27 cellular contexts compared by ENCODE assay signal in genomic region chr19:30097746-30098280, GRCh38.
"Had no signal": no experiment of that assay in that cellular context is flagged by ENCODE, and none has a peak within 500 bp of the region (broad histone marks: within the 10 kb centered on the region; RNA-seq: fewer than 3 reads in every experiment).

No MANE protein-coding gene starts in this region.

- H3K4me3 ChIP-seq: esophagus squamous epithelium, lung, pancreas, right lobe of liver, suprapubic skin, transverse colon, vagina had no signal

- H3K4me1 Mint-ChIP-seq: immature natural killer cell; memory B cell; natural killer cell; stimulated activated naive CD8-positive, alpha-beta T cell treated with anti-CD3 and anti-CD28 coated beads, Interleukin-15, amount 100 ng/mL, for 72 hours had no signal

- H3K36me3 ChIP-seq: esophagus squamous epithelium, neutrophil, pancreas, right lobe of liver, suprapubic skin, transverse colon, vagina had no signal

- FAIRE-seq: endometrium, pancreas, small intestine had no signal

- H3K4me3 Mint-ChIP-seq: effector memory CD8-positive, alpha-beta T cell; immature natural killer cell; memory B cell; natural killer cell; stimulated activated naive CD8-positive, alpha-beta T cell treated with anti-CD3 and anti-CD28 coated beads, Interleukin-15, amount 100 ng/mL, for 72 hours had no signal

- H3K27me3 ChIP-seq: esophagus squamous epithelium, neutrophil, pancreas, right lobe of liver, suprapubic skin, transverse colon, vagina had no signal

- H3K9me3 ChIP-seq: esophagus squamous epithelium, neutrophil, pancreas, right lobe of liver, suprapubic skin, transverse colon, vagina had no signal

- ATAC-seq: effector memory CD8-positive, alpha-beta T cell; natural killer cell; pancreas; right lobe of liver; stimulated activated naive CD8-positive, alpha-beta T cell treated with anti-CD3 and anti-CD28 coated beads, Interleukin-15, amount 100 ng/mL, for 72 hours had no signal

- H3K27ac ChIP-seq: esophagus squamous epithelium, neutrophil, pancreas, right lobe of liver, suprapubic skin, transverse colon, vagina had no signal

- DNase-seq: cortex of kidney; effector memory CD8-positive, alpha-beta T cell; erythroblast; esophagus squamous epithelium; foreskin melanocyte; glutamatergic neuron; hypothalamus; immature natural killer cell; islet precursor cell; natural killer cell; pancreas; right lobe of liver; small intestine; stimulated activated CD4-positive, alpha-beta T cell treated with anti-CD3 and anti-CD28 coated beads, Interleukin-12 subunit alpha, Interleukin-12 subunit beta, amount 100 ng/mL, for 4 hours; stimulated activated CD4-positive, alpha-beta T cell treated with anti-CD3 and anti-CD28 coated beads, Interleukin-1b, Interleukin-23, amount 100 ng/mL, for 48 hours; stimulated activated CD4-positive, alpha-beta T cell treated with anti-CD3 and anti-CD28 coated beads, Interleukin-4, amount 100 ng/mL, for 1 hour; stimulated activated CD8-positive, alpha-beta memory T cell treated with anti-CD3 and anti-CD28 coated beads, Interleukin-4, amount 100 ng/mL, for 48 hours; stimulated activated naive CD4-positive, alpha-beta T cell; stimulated activated naive CD8-positive, alpha-beta T cell treated with anti-CD3 and anti-CD28 coated beads, Interleukin-15, amount 100 ng/mL, for 72 hours; transverse colon had no signal

- H3K27ac Mint-ChIP-seq: effector memory CD8-positive, alpha-beta T cell; memory B cell; natural killer cell; progenitor cell of endocrine pancreas; stimulated activated naive CD8-positive, alpha-beta T cell treated with anti-CD3 and anti-CD28 coated beads, Interleukin-15, amount 100 ng/mL, for 72 hours had no signal

- H3K4me1 ChIP-seq: esophagus squamous epithelium, pancreas, right lobe of liver, suprapubic skin, transverse colon, vagina had no signal

- H3K36me3 Mint-ChIP-seq: immature natural killer cell, memory B cell, natural killer cell had no signal

- H3K9me3 Mint-ChIP-seq: effector memory CD8-positive, alpha-beta T cell; immature natural killer cell; natural killer cell had no signal
